In genomic region chr9:101018391-101018990, GRCh38 we compare ENCODE assay signal across 20 cellular contexts. TPM values are rescaled to one million over a fixed set of nuclear protein-coding genes. Genes with fewer than 3 reads are reported as not detected.
A peak's percentile ranks its signal among the peaks of the same experiment; 100 is the strongest.
DNase-seq lines count a peak whose midpoint lies in the region; ATAC-seq lines count a peak whose summit lies in the region.
"Had no signal": no experiment of that assay in that cellular context is flagged by ENCODE, and none has a peak within 500 bp of the region (broad histone marks: within the 10 kb centered on the region; RNA-seq: fewer than 3 reads in every experiment).

No MANE protein-coding gene starts in this region.

- H3K4me3 ChIP-seq in SJCRH30, result no peak overlapping the region
- H3K4me3 ChIP-seq: BLaER1 had no signal

- H3K4me3 Mint-ChIP-seq in stimulated activated effector memory CD8-positive, alpha-beta T cell treated with anti-CD3 and anti-CD28 coated beads, Interleukin-12 subunit alpha, Interleukin-12 subunit beta, amount 100 ng/mL, for 72 hours, result no peak overlapping the region
- H3K4me3 Mint-ChIP-seq: CD8-positive, alpha-beta memory T cell had no signal

- peak; percentile 19 for ATAC-seq in stimulated activated effector memory CD8-positive, alpha-beta T cell treated with anti-CD3 and anti-CD28 coated beads, Interleukin-12 subunit alpha, Interleukin-12 subunit beta, amount 100 ng/mL, for 72 hours
- ATAC-seq in GM21515 (IDR thresholded peaks at IDR 0.05; ENCODE audit: unreplicated experiment) (no peak), HG03469 (IDR thresholded peaks at IDR 0.05; ENCODE audit: unreplicated experiment) (no peak)

- H3K4me1 Mint-ChIP-seq in stimulated activated effector memory CD8-positive, alpha-beta T cell treated with anti-CD3 and anti-CD28 coated beads, Interleukin-12 subunit alpha, Interleukin-12 subunit beta, amount 100 ng/mL, for 72 hours, result no peaks in the 10 kb centered on the region
- H3K4me1 Mint-ChIP-seq: CD8-positive, alpha-beta memory T cell had no signal

- H3K9me3 Mint-ChIP-seq in stimulated activated effector memory CD8-positive, alpha-beta T cell treated with anti-CD3 and anti-CD28 coated beads, Interleukin-12 subunit alpha, Interleukin-12 subunit beta, amount 100 ng/mL, for 72 hours, result peaks cover 4% of the 10 kb centered on the region

- DNase-seq in NCI-H2029 treated with DMSO at 0.1 percent for 48 hours (lab: John Stamatoyannopoulos, UW), result peak; percentile 64
- DNase-seq in NCI-H2029 (lab: John Stamatoyannopoulos, UW), result no peak
- peak; percentile 88 for DNase-seq in NCI-H1694 treated with DMSO at 0.1 percent for 48 hours (lab: John Stamatoyannopoulos, UW)
- peak; percentile 56 to 73 for DNase-seq in SJCRH30
- no peak for DNase-seq in stimulated activated effector memory CD8-positive, alpha-beta T cell treated with anti-CD3 and anti-CD28 coated beads, Interleukin-12 subunit alpha, Interleukin-12 subunit beta, amount 100 ng/mL, for 72 hours (ENCODE audit: low spot score in 2 of 2)
- DNase-seq in stimulated activated CD4-positive, alpha-beta T cell treated with anti-CD3 and anti-CD28 coated beads, Interleukin-4, amount 100 ng/mL, for 24 hours, result no peak
- DNase-seq: CD8-positive, alpha-beta memory T cell; DMS153; EL; H7; KG1; NCI-H2081 treated with DMSO at 0.1 percent for 48 hours; SK-N-SH; T-helper 1 cell had no signal

- H3K27ac Mint-ChIP-seq in stimulated activated effector memory CD8-positive, alpha-beta T cell treated with anti-CD3 and anti-CD28 coated beads, Interleukin-12 subunit alpha, Interleukin-12 subunit beta, amount 100 ng/mL, for 72 hours, result no peak overlapping the region
- H3K27ac Mint-ChIP-seq: CD8-positive, alpha-beta memory T cell had no signal

- peaks cover 21% of the 10 kb centered on the region for H3K4me1 ChIP-seq in SJCRH30
- H3K4me1 ChIP-seq: BLaER1 had no signal

- H3K36me3 ChIP-seq in SJCRH30, result no peaks in the 10 kb centered on the region
- H3K36me3 ChIP-seq: BLaER1 had no signal

- H3K27ac ChIP-seq in SJCRH30, result no peak overlapping the region
- H3K27ac ChIP-seq: 22Rv1, BLaER1 had no signal

- H3K36me3 Mint-ChIP-seq in stimulated activated effector memory CD8-positive, alpha-beta T cell treated with anti-CD3 and anti-CD28 coated beads, Interleukin-12 subunit alpha, Interleukin-12 subunit beta, amount 100 ng/mL, for 72 hours, result no peaks in the 10 kb centered on the region
- H3K36me3 Mint-ChIP-seq: CD8-positive, alpha-beta memory T cell had no signal

- no peaks in the 10 kb centered on the region for H3K9me3 ChIP-seq in SJCRH30 (replicated peaks)
- H3K9me3 ChIP-seq: BLaER1, SK-N-SH had no signal

- no peaks in the 10 kb centered on the region for H3K27me3 ChIP-seq in SJCRH30
- H3K27me3 ChIP-seq: BLaER1 had no signal

RNA-seq across cellular contexts. Expression of gene PLPPR1, which starts 10.0 kb away (rescaled TPM):
- 0.63 and 0.93 TPM in 2 replicates for total RNA-seq in SJCRH30 (2014; rRNA removed; shearing (Covaris generic))
- total RNA-seq: CD8-positive, alpha-beta memory T cell; M059J; NCI-H460 had no signal

Comparison
In these comparisons a context has a peak if more than half of its experiments do, and no peak if none do; other contexts are left out.
1. DNase-seq: peak in NCI-H2029 treated with DMSO at 0.1 percent for 48 hours (single experiment), NCI-H1694 treated with DMSO at 0.1 percent for 48 hours (single experiment) and SJCRH30 (2 of 2); none in NCI-H2029 (single experiment), stimulated activated effector memory CD8-positive, alpha-beta T cell treated with anti-CD3 and anti-CD28 coated beads, Interleukin-12 subunit alpha, Interleukin-12 subunit beta, amount 100 ng/mL, for 72 hours (0 of 2) and stimulated activated CD4-positive, alpha-beta T cell treated with anti-CD3 and anti-CD28 coated beads, Interleukin-4, amount 100 ng/mL, for 24 hours (single experiment).